In genomic region chr19:46115396-46116109, GRCh38 we compare ENCODE assay signal across 10 cellular contexts.
DNase-seq lines count a peak whose midpoint lies in the region; ATAC-seq and TF ChIP-seq lines count a peak whose summit lies in the region.
"Had no signal": no experiment of that assay in that cellular context is flagged by ENCODE, and none has a peak within 500 bp of the region (broad histone marks: within the 10 kb centered on the region; RNA-seq: fewer than 3 reads in every experiment).

No MANE protein-coding gene starts in this region.

- H3K4me3 ChIP-seq in epithelial cell of esophagus (ENCODE audit: low read length), result no peak overlapping the region
- H3K4me3 ChIP-seq: BLaER1 treated with 17β-estradiol and CSF1 and Interleukin-3, amounts not matched to agents 10 nM and 100 nM; lung had no signal

- TF ChIP-seq CTCF in epithelial cell of esophagus (IDR thresholded peaks at IDR 0.05; ENCODE audit: insufficient read depth, low read depth, low read length, missing control alignments), result no peak

- peak; percentile 16 for DNase-seq in NOMO-1 treated with DMSO at 0.1 percent for 48 hours (lab: John Stamatoyannopoulos, UW; ENCODE audit: unreplicated experiment)
- no peak for DNase-seq in NOMO-1 treated with dmso at 0.1 percent for 144 hours (lab: John Stamatoyannopoulos, UW; ENCODE audit: unreplicated experiment)
- DNase-seq in OCI-M1 (lab: John Stamatoyannopoulos, UW), result peak; percentile 33
- DNase-seq in epithelial cell of esophagus (ENCODE audit: low read depth), result peak; percentile 94
- DNase-seq in stimulated activated CD4-positive, alpha-beta T cell treated with anti-CD3 and anti-CD28 coated beads, Interleukin-4, amount 100 ng/mL, for 48 hours (ENCODE audit: low read depth in 2 of 2), result peak; percentile 32 to 65
- no peak for DNase-seq in NCI-H748 treated with DMSO at 0.1 percent for 48 hours (lab: John Stamatoyannopoulos, UW)
- no peak for DNase-seq in GF-D8 (lab: John Stamatoyannopoulos, UW)

- no peak for ATAC-seq in GM21423 (IDR thresholded peaks at IDR 0.05; ENCODE audit: unreplicated experiment)

Comparison
In these comparisons a context has a peak if more than half of its experiments do, and no peak if none do; other contexts are left out.
1. DNase-seq: peak in NOMO-1 treated with DMSO at 0.1 percent for 48 hours (single experiment), OCI-M1 (single experiment), epithelial cell of esophagus (single experiment) and stimulated activated CD4-positive, alpha-beta T cell treated with anti-CD3 and anti-CD28 coated beads, Interleukin-4, amount 100 ng/mL, for 48 hours (2 of 2); none in NOMO-1 treated with dmso at 0.1 percent for 144 hours (single experiment), NCI-H748 treated with DMSO at 0.1 percent for 48 hours (single experiment) and GF-D8 (single experiment).